2 cellular contexts compared by ENCODE assay signal in the genomic region with DNA sequence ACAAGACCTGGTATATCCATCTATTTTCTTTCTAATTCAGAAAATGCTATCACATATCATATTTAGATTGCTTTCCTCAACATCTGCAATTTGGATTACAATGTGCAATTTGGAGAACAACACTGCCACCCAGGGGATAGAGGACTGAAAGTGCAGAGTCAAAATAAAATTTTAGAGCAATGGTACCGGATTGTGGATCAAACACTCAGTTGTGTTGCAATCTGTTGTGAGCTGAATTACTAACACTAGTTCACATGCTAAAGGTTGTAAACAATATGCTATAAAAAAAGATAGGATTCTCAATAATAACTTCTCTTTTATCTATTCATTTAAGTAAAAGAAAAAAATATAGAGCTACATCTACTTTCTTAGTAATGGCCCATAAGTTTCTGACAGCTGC.
TF ChIP-seq lines count a peak whose summit lies in the region.

No MANE protein-coding gene starts in this region.

TF ChIP-seq in A549, 52 proteins besides CTCF, POLR2A, EP300 and RAD21 (continued from another document):
- TF ChIP-seq FOSB (CRISPR knock-in tag; IDR thresholded peaks at IDR 0.05) (no peak), HOXB13 (CRISPR knock-in tag; IDR thresholded peaks at IDR 0.05; ENCODE audit: low read depth) (no peak), CEBPB (IDR thresholded peaks at IDR 0.05) (peak; percentile 8 to 9; a peak in 1 of 4 replicates), SMC3 (IDR thresholded peaks at IDR 0.05) (peak; percentile 67)

TF ChIP-seq in K562, 482 proteins besides CTCF, POLR2A, EP300 and RAD21 (continued from another document):
- TF ChIP-seq, protein P1, sequence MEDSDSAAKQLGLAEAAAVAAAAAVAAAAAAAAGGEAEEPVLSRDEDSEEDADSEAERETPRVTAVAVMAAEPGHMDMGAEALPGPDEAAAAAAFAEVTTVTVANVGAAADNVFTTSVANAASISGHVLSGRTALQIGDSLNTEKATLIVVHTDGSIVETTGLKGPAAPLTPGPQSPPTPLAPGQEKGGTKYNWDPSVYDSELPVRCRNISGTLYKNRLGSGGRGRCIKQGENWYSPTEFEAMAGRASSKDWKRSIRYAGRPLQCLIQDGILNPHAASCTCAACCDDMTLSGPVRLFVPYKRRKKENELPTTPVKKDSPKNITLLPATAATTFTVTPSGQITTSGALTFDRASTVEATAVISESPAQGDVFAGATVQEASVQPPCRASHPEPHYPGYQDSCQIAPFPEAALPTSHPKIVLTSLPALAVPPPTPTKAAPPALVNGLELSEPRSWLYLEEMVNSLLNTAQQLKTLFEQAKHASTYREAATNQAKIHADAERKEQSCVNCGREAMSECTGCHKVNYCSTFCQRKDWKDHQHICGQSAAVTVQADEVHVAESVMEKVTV (CRISPR knock-in tag; IDR thresholded peaks at IDR 0.05), result peak; percentile 41; the same call in 1 of the 2 replicates
- TF ChIP-seq SMC3 (conservative IDR thresholded peaks at IDR 0.05; ENCODE audit: insufficient read depth, low read depth, low read length), result 0 out of 2 replicates have a peak, but pooled peaks have one; percentile 42
- TF ChIP-seq CEBPB (tag; IDR thresholded peaks at IDR 0.05), result peak; percentile 58; the same call in 1 of the 2 replicates
